Comparison of ENCODE assay signal across 14 cellular contexts in genomic region chr16:89371386-89371785, GRCh38.
DNase-seq lines count a peak whose midpoint lies in the region; ATAC-seq and TF ChIP-seq lines count a peak whose summit lies in the region.
"Had no signal": no experiment of that assay in that cellular context is flagged by ENCODE, and none has a peak within 500 bp of the region (broad histone marks: within the 10 kb centered on the region; RNA-seq: fewer than 3 reads in every experiment).

No MANE protein-coding gene starts in this region.

- peak overlapping the region; percentile 23 for H3K4ac ChIP-seq in trophoblast cell (ENCODE audit: low read depth, low read length)

- peak overlapping the region; percentile 33 for H3K27ac Mint-ChIP-seq in CD4-positive, alpha-beta T cell
- peak overlapping the region; percentile 42 for H3K27ac Mint-ChIP-seq in activated T-helper 17 cell treated with anti-CD3 and anti-CD28 coated beads, Interleukin-2, amount 50 U/mL, for 72 hours
- H3K27ac Mint-ChIP-seq in endodermal cell: peak overlapping the region; percentile 72
- H3K27ac Mint-ChIP-seq: B cell, GM23338 had no signal

- no peak overlapping the region for H3K4me2 ChIP-seq in trophoblast cell (ENCODE audit: low read length)
- H3K4me2 ChIP-seq: GM23338 had no signal

- H3K79me2 ChIP-seq in trophoblast cell (ENCODE audit: control insufficient read depth, insufficient read depth, low read length, poor library complexity): peaks cover 36% of the 10 kb centered on the region

- no peak overlapping the region for H2AFZ ChIP-seq in trophoblast cell (ENCODE audit: insufficient read depth, low read length, poor library complexity)
- H2AFZ ChIP-seq: GM23338 had no signal

- POLR2A ChIA-PET in CD4-positive, alpha-beta T cell (lab: Charles Lee): no interaction called here

- no peak overlapping the region for H3K14ac ChIP-seq in trophoblast cell (ENCODE audit: low read length)

- no peaks in the 10 kb centered on the region for H3K27me3 ChIP-seq in CD4-positive, alpha-beta T cell (ENCODE audit: control insufficient read depth, insufficient read depth, low read length)
- no peaks in the 10 kb centered on the region for H3K27me3 ChIP-seq in endodermal cell (ENCODE audit: control insufficient read depth, insufficient read depth, low read length, poor library complexity, severe bottlenecking)
- H3K27me3 ChIP-seq in trophoblast cell (ENCODE audit: insufficient read depth, low read length): no peaks in the 10 kb centered on the region

- TF ChIP-seq CTCF in CD4-positive, alpha-beta T cell (IDR thresholded peaks at IDR 0.05): no peak
- no peak for TF ChIP-seq CTCF in endodermal cell (conservative IDR thresholded peaks at IDR 0.05)

- H3K4me3 ChIP-seq in endodermal cell (ENCODE audit: low read length) (no peak overlapping the region), trophoblast cell (ENCODE audit: low read depth, low read length) (no peak overlapping the region)
- H3K4me3 ChIP-seq: GM23338 had no signal

- no peak overlapping the region for H3K27ac ChIP-seq in CD4-positive, alpha-beta T cell (ENCODE audit: low read depth, low read length)
- H3K27ac ChIP-seq in endodermal cell (ENCODE audit: low read depth, low read length) (no peak overlapping the region), trophoblast cell (ENCODE audit: low read depth, low read length) (no peak overlapping the region)

- H2BK5ac ChIP-seq in trophoblast cell (ENCODE audit: low read depth, low read length, poor library complexity): no peak overlapping the region

- H3K18ac ChIP-seq in trophoblast cell (ENCODE audit: low read length): no peak overlapping the region

- H3K9ac ChIP-seq in endodermal cell (ENCODE audit: extremely low read depth, low read length, poor library complexity, severe bottlenecking) (no peak overlapping the region), trophoblast cell (ENCODE audit: low read length) (no peak overlapping the region)

- DNase-seq in CD4-positive, alpha-beta T cell: no peak
- DNase-seq in endodermal cell (no peak), trophoblast cell (no peak), cerebellar nuclear complex (lab: John Stamatoyannopoulos, UW) (no peak), G401 (ENCODE audit: low spot score) (no peak), NCI-H1092 treated with DMSO at 0.1 percent for 48 hours (lab: John Stamatoyannopoulos, UW) (no peak)
- DNase-seq: DMS 273 treated with DMSO at 0.1 percent for 48 hours, KG1, NCI-H1092, NCI-H187, PC-3 had no signal

- H2AK5ac ChIP-seq in trophoblast cell (ENCODE audit: low read length): no peak overlapping the region

- H3K4me1 ChIP-seq in endodermal cell (ENCODE audit: control insufficient read depth, insufficient read depth, low read length) (no peaks in the 10 kb centered on the region), trophoblast cell (ENCODE audit: control insufficient read depth in 1 of 2, insufficient read depth in 2 of 2, low read length in 2 of 2) (peaks cover 16 to 26% of the 10 kb centered on the region in 2 experiments)

- peaks cover 60% of the 10 kb centered on the region for H3K36me3 Mint-ChIP-seq in CD4-positive, alpha-beta T cell (ENCODE audit: low read depth)
- H3K36me3 Mint-ChIP-seq in activated T-helper 17 cell treated with anti-CD3 and anti-CD28 coated beads, Interleukin-2, amount 50 U/mL, for 72 hours (ENCODE audit: low read depth): peaks cover 34% of the 10 kb centered on the region
- peaks cover 8% of the 10 kb centered on the region for H3K36me3 Mint-ChIP-seq in endodermal cell (ENCODE audit: low read depth)

- no peak overlapping the region for H3K23ac ChIP-seq in trophoblast cell (ENCODE audit: low read length)

- H3K9me3 ChIP-seq in CD4-positive, alpha-beta T cell (ENCODE audit: control insufficient read depth, low read length): no peaks in the 10 kb centered on the region
- H3K9me3 ChIP-seq in endodermal cell (ENCODE audit: control insufficient read depth, low read length): no peaks in the 10 kb centered on the region
- H3K9me3 ChIP-seq in trophoblast cell (ENCODE audit: insufficient read depth, low read depth, low read length): no peaks in the 10 kb centered on the region

- CTCF ChIA-PET in CD4-positive, alpha-beta T cell (lab: Charles Lee): no interaction called here

- in situ Hi-C loops in G401 (cut with HindIII; ENCODE audit: low sequenced_read_pairs): no loop called here

- ATAC-seq in CD4-positive, alpha-beta T cell (ENCODE audit: poor library complexity): no peak
- ATAC-seq in activated T-helper 17 cell treated with anti-CD3 and anti-CD28 coated beads, Interleukin-2, amount 50 U/mL, for 72 hours (replicated peaks): no peak
- ATAC-seq: GM23338, PC-3 had no signal

- H3K9me3 Mint-ChIP-seq in CD4-positive, alpha-beta T cell: no peaks in the 10 kb centered on the region
- H3K9me3 Mint-ChIP-seq in activated T-helper 17 cell treated with anti-CD3 and anti-CD28 coated beads, Interleukin-2, amount 50 U/mL, for 72 hours: no peaks in the 10 kb centered on the region
- H3K9me3 Mint-ChIP-seq in endodermal cell: no peaks in the 10 kb centered on the region
- H3K9me3 Mint-ChIP-seq: GM23338 had no signal

- no peak overlapping the region for H2BK12ac ChIP-seq in trophoblast cell (ENCODE audit: low read length)

- no peak overlapping the region for H2BK120ac ChIP-seq in trophoblast cell (ENCODE audit: insufficient read depth, low read length, poor library complexity)

- H4K8ac ChIP-seq in trophoblast cell (ENCODE audit: low read depth, low read length): no peak overlapping the region

- H3K36me3 ChIP-seq in endodermal cell (ENCODE audit: control insufficient read depth, insufficient read depth, low read length): peaks cover 6% of the 10 kb centered on the region
- peaks cover 4 to 9% of the 10 kb centered on the region in 2 experiments for H3K36me3 ChIP-seq in trophoblast cell (ENCODE audit: control insufficient read depth in 1 of 2, insufficient read depth in 2 of 2, low read length in 2 of 2)

- H4K91ac ChIP-seq in trophoblast cell (ENCODE audit: low read depth, low read length): no peak overlapping the region

- no peaks in the 10 kb centered on the region for H3K79me1 ChIP-seq in trophoblast cell (ENCODE audit: low read length)

- H3K4me1 Mint-ChIP-seq in CD4-positive, alpha-beta T cell (ENCODE audit: low read depth): peaks cover 89% of the 10 kb centered on the region
- H3K4me1 Mint-ChIP-seq in activated T-helper 17 cell treated with anti-CD3 and anti-CD28 coated beads, Interleukin-2, amount 50 U/mL, for 72 hours: peaks cover 30% of the 10 kb centered on the region
- H3K4me1 Mint-ChIP-seq in endodermal cell: peaks cover 23% of the 10 kb centered on the region

- intact Hi-C loops in CD4-positive, alpha-beta T cell (cut with DNase I, micrococcal nuclease): no loop called here

- H3K4me3 Mint-ChIP-seq in CD4-positive, alpha-beta T cell: no peak overlapping the region
- H3K4me3 Mint-ChIP-seq in activated T-helper 17 cell treated with anti-CD3 and anti-CD28 coated beads, Interleukin-2, amount 50 U/mL, for 72 hours: no peak overlapping the region
- H3K4me3 Mint-ChIP-seq in endodermal cell: no peak overlapping the region
- H3K4me3 Mint-ChIP-seq: B cell, GM23338 had no signal

- no peak overlapping the region for H4K12ac ChIP-seq in trophoblast cell (ENCODE audit: low read depth, low read length)

- no peaks in the 10 kb centered on the region for H3K27me3 Mint-ChIP-seq in CD4-positive, alpha-beta T cell
- H3K27me3 Mint-ChIP-seq in activated T-helper 17 cell treated with anti-CD3 and anti-CD28 coated beads, Interleukin-2, amount 50 U/mL, for 72 hours: no peaks in the 10 kb centered on the region
- H3K27me3 Mint-ChIP-seq in endodermal cell (ENCODE audit: insufficient read depth): no peaks in the 10 kb centered on the region
- H3K27me3 Mint-ChIP-seq: B cell had no signal

- 97% methylated on average over 12 of the region's 12 CpGs for WGBS in endodermal cell (ENCODE audit: insufficient coverage in 1 of 2, insufficient read length in 1 of 2), 2 experiments
- WGBS in trophoblast cell (ENCODE audit: extremely low coverage, insufficient coverage, insufficient read length): no CpG with 5 or more reads among the region's 12 CpGs
